ENCODE assay signal across 14 cellular contexts in genomic region chrX:150507251-150507856, GRCh38.
A peak's percentile ranks its signal among the peaks of the same experiment; 100 is the strongest.
DNase-seq lines count a peak whose midpoint lies in the region; ATAC-seq, FAIRE-seq and TF ChIP-seq lines count a peak whose summit lies in the region.
"Had no signal": no experiment of that assay in that cellular context is flagged by ENCODE, and none has a peak within 500 bp of the region (broad histone marks: within the 10 kb centered on the region; RNA-seq: fewer than 3 reads in every experiment).

No MANE protein-coding gene starts in this region.

- no peaks in the 10 kb centered on the region for H3K79me2 ChIP-seq in endothelial cell of umbilical vein (ENCODE audit: control insufficient read depth, insufficient read depth, low read length)

- H3K4me3 ChIP-seq in endothelial cell of umbilical vein (replicated peaks in 1 of 3; ENCODE audit: insufficient read depth in 1 of 3, low read depth in 1 of 3, low read length in 3 of 3) = peak overlapping the region in 1 of 3 experiments; percentile 22
- H3K4me3 ChIP-seq in muscle layer of duodenum (ENCODE audit: low read depth in 1 of 2, low read length in 2 of 2) = peak overlapping the region in 1 of 2 donors; percentile 3
- H3K4me3 ChIP-seq in upper lobe of left lung = peak overlapping the region in 1 of 4 donors; percentile 6
- no peak overlapping the region for H3K4me3 ChIP-seq in CD8-positive, alpha-beta T cell (ENCODE audit: low read depth, low read length)

- no peak for FAIRE-seq in endothelial cell of umbilical vein (lab: Jason Lieb, UNC)
- FAIRE-seq: GM18507 had no signal

- peak overlapping the region; percentile 54 for H2AFZ ChIP-seq in endothelial cell of umbilical vein (ENCODE audit: low read depth, low read length)

- H3K27me3 Mint-ChIP-seq in CD8-positive, alpha-beta T cell (ENCODE audit: low read depth) = no peaks in the 10 kb centered on the region

- intact Hi-C loops in endothelial cell of umbilical vein (cut with micrococcal nuclease) = loop anchor here (1.0 to 10.0 kb wide), 7 partner anchors 39 to 423 kb away; partner anchors contain the start of gene MTM1
- intact Hi-C loops in CD8-positive, alpha-beta T cell (cut with DNase I, micrococcal nuclease) = no loop called here

- 44 to 55% methylated on average over 15 to 19 of the region's 19 CpGs for WGBS in upper lobe of left lung, 2 donors

- DNase-seq in NOMO-1 treated with DMSO at 0.1 percent for 48 hours (lab: John Stamatoyannopoulos, UW; ENCODE audit: unreplicated experiment) (peak; percentile 19), NOMO-1 treated with dmso at 0.1 percent for 144 hours (lab: John Stamatoyannopoulos, UW; ENCODE audit: unreplicated experiment) (no peak), endothelial cell of umbilical vein (ENCODE audit: low read depth, low spot score) (peak; percentile 76), upper lobe of left lung (peak in 1 of 2 donors; percentile 34), NCI-H446 treated with DMSO at 0.1 percent for 48 hours (lab: John Stamatoyannopoulos, UW) (no peak), RKO (ENCODE audit: low spot score) (no peak)
- no peak for DNase-seq in CD8-positive, alpha-beta T cell
- DNase-seq: foreskin melanocyte; NCI-H2081; stimulated activated CD4-positive, alpha-beta T cell treated with anti-CD3 and anti-CD28 coated beads, Interleukin-4, amount 100 ng/mL, for 1 hour had no signal

- ATAC-seq in upper lobe of left lung (ENCODE audit: low FRiP score in 2 of 2) = peak in 1 of 2 donors; percentile 50
- ATAC-seq in CD8-positive, alpha-beta T cell = no peak
- ATAC-seq: Panc1 had no signal

- no peak for TF ChIP-seq CTCF in endothelial cell of umbilical vein (IDR thresholded peaks at IDR 0.05; ENCODE audit: extremely low read depth in 1 of 2, insufficient read depth in 1 of 2, low read depth in 1 of 2, low read length in 2 of 2)
- TF ChIP-seq CTCF in upper lobe of left lung (IDR thresholded peaks at IDR 0.05) = no peak
- no peak for TF ChIP-seq CTCF in CD8-positive, alpha-beta T cell (IDR thresholded peaks at IDR 0.05)

- H4K20me1 ChIP-seq in endothelial cell of umbilical vein (replicated peaks; ENCODE audit: control insufficient read depth, extremely low read depth, insufficient read depth, low read length) = no peaks in the 10 kb centered on the region

- TF ChIP-seq POLR2A in endothelial cell of umbilical vein (IDR thresholded peaks at IDR 0.05; ENCODE audit: low read depth, low read length) (peak; percentile 31), upper lobe of left lung (IDR thresholded peaks at IDR 0.05) (no peak)

- BruUV-seq in endothelial cell of umbilical vein (replicated peaks; lab: Mats Ljungman, UMichigan) = TSS peak; percentile 78

- no peaks in the 10 kb centered on the region for H3K9me1 ChIP-seq in endothelial cell of umbilical vein (replicated peaks; ENCODE audit: control insufficient read depth, extremely low read depth, insufficient read depth, low read length)

- no peaks in the 10 kb centered on the region for H3K9me3 ChIP-seq in endothelial cell of umbilical vein (replicated peaks; ENCODE audit: control insufficient read depth, insufficient read depth, low read length)
- H3K9me3 ChIP-seq in muscle layer of duodenum (ENCODE audit: control insufficient read depth in 1 of 2, low read length in 2 of 2) = no peaks in the 10 kb centered on the region
- H3K9me3 ChIP-seq in upper lobe of left lung = no peaks in the 10 kb centered on the region
- H3K9me3 ChIP-seq in CD8-positive, alpha-beta T cell (ENCODE audit: low read length) = no peaks in the 10 kb centered on the region

- no peaks in the 10 kb centered on the region for H3K36me3 Mint-ChIP-seq in CD8-positive, alpha-beta T cell

- no peak for TF ChIP-seq EP300 in upper lobe of left lung (IDR thresholded peaks at IDR 0.05)

- H3K9ac ChIP-seq in endothelial cell of umbilical vein (replicated peaks; ENCODE audit: extremely low read depth, insufficient read depth, low read length) = peak overlapping the region; percentile 71

- CTCF ChIA-PET in endothelial cell of umbilical vein (lab: Charles Lee) = interaction anchor here (1.0 kb wide), 1 partner anchor 80 kb away, joined by 3 read pairs; no protein-coding TSS in a partner anchor
- CTCF ChIA-PET in CD8-positive, alpha-beta T cell (lab: Charles Lee) = no interaction called here

- H3K4me3 Mint-ChIP-seq in CD8-positive, alpha-beta T cell = no peak overlapping the region

- H3K4me1 ChIP-seq in endothelial cell of umbilical vein (ENCODE audit: control insufficient read depth, extremely low read depth, insufficient read depth, low read length) = peaks cover 56% of the 10 kb centered on the region
- H3K4me1 ChIP-seq in muscle layer of duodenum (ENCODE audit: control insufficient read depth in 1 of 2, insufficient read depth in 2 of 2, low read length in 2 of 2) = peaks cover 0 to 9% of the 10 kb centered on the region in 2 donors
- H3K4me1 ChIP-seq in upper lobe of left lung = peaks cover 9 to 22% (median 17%) of the 10 kb centered on the region in 4 donors
- H3K4me1 ChIP-seq in CD8-positive, alpha-beta T cell (ENCODE audit: insufficient read depth, low read length) = no peaks in the 10 kb centered on the region

- H3K36me3 ChIP-seq in endothelial cell of umbilical vein (ENCODE audit: control insufficient read depth in 2 of 2, extremely low read depth in 1 of 2, insufficient read depth in 2 of 2, low read length in 2 of 2) (no peaks in the 10 kb centered on the region), muscle layer of duodenum (ENCODE audit: control insufficient read depth in 1 of 2, insufficient read depth in 2 of 2, low read length in 2 of 2) (peaks cover 0 to under 1% of the 10 kb centered on the region in 2 donors), upper lobe of left lung (no peaks in the 10 kb centered on the region)
- H3K36me3 ChIP-seq in CD8-positive, alpha-beta T cell (ENCODE audit: insufficient read depth, low read length) = no peaks in the 10 kb centered on the region

- POLR2A ChIA-PET in endothelial cell of umbilical vein (lab: Charles Lee) = interaction anchor here (1.1 kb wide), 1 partner anchor 567 kb away, joined by 3 read pairs; no protein-coding TSS in a partner anchor
- POLR2A ChIA-PET in CD8-positive, alpha-beta T cell (lab: Charles Lee) = no interaction called here

- peak overlapping the region; percentile 40 for H3K4me2 ChIP-seq in endothelial cell of umbilical vein (ENCODE audit: insufficient read depth, low read length)

- no peaks in the 10 kb centered on the region for H3K27me3 ChIP-seq in endothelial cell of umbilical vein (ENCODE audit: control insufficient read depth in 2 of 2, insufficient read depth in 2 of 2, low read length in 2 of 2)
- H3K27me3 ChIP-seq in muscle layer of duodenum (ENCODE audit: low read depth, low read length) = no peaks in the 10 kb centered on the region
- no peaks in the 10 kb centered on the region for H3K27me3 ChIP-seq in upper lobe of left lung
- no peaks in the 10 kb centered on the region for H3K27me3 ChIP-seq in CD8-positive, alpha-beta T cell (ENCODE audit: insufficient read depth, low read length)

- no peak overlapping the region for H3K27ac Mint-ChIP-seq in CD8-positive, alpha-beta T cell

- H3K9me3 Mint-ChIP-seq in CD8-positive, alpha-beta T cell = no peaks in the 10 kb centered on the region

- peak overlapping the region; percentile 89 for H3K27ac ChIP-seq in endothelial cell of umbilical vein (ENCODE audit: insufficient read depth, low read depth, low read length)
- peak overlapping the region; percentile 39 for H3K27ac ChIP-seq in muscle layer of duodenum (ENCODE audit: low read length)
- peak overlapping the region; percentile 75 to 83 (median 81) for H3K27ac ChIP-seq in upper lobe of left lung
- H3K27ac ChIP-seq in CD8-positive, alpha-beta T cell (ENCODE audit: low read depth, low read length) = no peak overlapping the region
- H3K27ac ChIP-seq: 22Rv1 had no signal

- H3K4me1 Mint-ChIP-seq in CD8-positive, alpha-beta T cell (ENCODE audit: low read depth) = no peaks in the 10 kb centered on the region

- dilution Hi-C loops in endothelial cell of umbilical vein (cut with MboI; ENCODE audit: extremely low pct_ligation_motif_present, low sequenced_read_pairs) = no loop called here

TF ChIP-seq in endothelial cell of umbilical vein, 7 proteins besides CTCF, POLR2A, EP300 and RAD21:
- TF ChIP-seq FOS (IDR thresholded peaks at IDR 0.05; ENCODE audit: borderline replicate concordance, insufficient read depth, low read length) (no peak), GATA2 (IDR thresholded peaks at IDR 0.05; ENCODE audit: insufficient read depth, insufficient read length, low read depth, low read length) (peak; percentile 31)

Comparison
In these comparisons a context has a peak if more than half of its experiments do, and no peak if none do; other contexts are left out.
1. DNase-seq: peak in NOMO-1 treated with DMSO at 0.1 percent for 48 hours (single experiment) and endothelial cell of umbilical vein (single experiment); none in NOMO-1 treated with dmso at 0.1 percent for 144 hours (single experiment), NCI-H446 treated with DMSO at 0.1 percent for 48 hours (single experiment), RKO (single experiment) and CD8-positive, alpha-beta T cell (0 of 7).